2 cellular contexts compared by ENCODE assay signal in genomic region chr4:155809835-155810234, GRCh38.
TF ChIP-seq lines count a peak whose summit lies in the region.

No MANE protein-coding gene starts in this region.

TF ChIP-seq in HEK293, 187 proteins besides CTCF, POLR2A, EP300 and RAD21:
- TF ChIP-seq ZNF521 (tag by site-specific recombination; IDR thresholded peaks at IDR 0.05) (no peak), PRDM1 (tag by site-specific recombination; IDR thresholded peaks at IDR 0.05) (peak; percentile 53), ZNF366 (tag by site-specific recombination; conservative IDR thresholded peaks at IDR 0.05) (0 out of 2 replicates have a peak, but pooled peaks have one; percentile 14), ZNF654 (tag by site-specific recombination; IDR thresholded peaks at IDR 0.05; ENCODE audit: low read depth) (peak; percentile 66), ZNF19 (tag by site-specific recombination; IDR thresholded peaks at IDR 0.05; ENCODE audit: low read depth) (no peak), ZNF776 (tag by site-specific recombination; IDR thresholded peaks at IDR 0.05; ENCODE audit: borderline replicate concordance) (no peak)
- TF ChIP-seq, protein P1, sequence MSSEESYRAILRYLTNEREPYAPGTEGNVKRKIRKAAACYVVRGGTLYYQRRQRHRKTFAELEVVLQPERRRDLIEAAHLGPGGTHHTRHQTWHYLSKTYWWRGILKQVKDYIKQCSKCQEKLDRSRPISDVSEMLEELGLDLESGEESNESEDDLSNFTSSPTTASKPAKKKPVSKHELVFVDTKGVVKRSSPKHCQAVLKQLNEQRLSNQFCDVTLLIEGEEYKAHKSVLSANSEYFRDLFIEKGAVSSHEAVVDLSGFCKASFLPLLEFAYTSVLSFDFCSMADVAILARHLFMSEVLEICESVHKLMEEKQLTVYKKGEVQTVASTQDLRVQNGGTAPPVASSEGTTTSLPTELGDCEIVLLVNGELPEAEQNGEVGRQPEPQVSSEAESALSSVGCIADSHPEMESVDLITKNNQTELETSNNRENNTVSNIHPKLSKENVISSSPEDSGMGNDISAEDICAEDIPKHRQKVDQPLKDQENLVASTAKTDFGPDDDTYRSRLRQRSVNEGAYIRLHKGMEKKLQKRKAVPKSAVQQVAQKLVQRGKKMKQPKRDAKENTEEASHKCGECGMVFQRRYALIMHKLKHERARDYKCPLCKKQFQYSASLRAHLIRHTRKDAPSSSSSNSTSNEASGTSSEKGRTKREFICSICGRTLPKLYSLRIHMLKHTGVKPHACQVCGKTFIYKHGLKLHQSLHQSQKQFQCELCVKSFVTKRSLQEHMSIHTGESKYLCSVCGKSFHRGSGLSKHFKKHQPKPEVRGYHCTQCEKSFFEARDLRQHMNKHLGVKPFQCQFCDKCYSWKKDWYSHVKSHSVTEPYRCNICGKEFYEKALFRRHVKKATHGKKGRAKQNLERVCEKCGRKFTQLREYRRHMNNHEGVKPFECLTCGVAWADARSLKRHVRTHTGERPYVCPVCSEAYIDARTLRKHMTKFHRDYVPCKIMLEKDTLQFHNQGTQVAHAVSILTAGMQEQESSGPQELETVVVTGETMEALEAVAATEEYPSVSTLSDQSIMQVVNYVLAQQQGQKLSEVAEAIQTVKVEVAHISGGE (tag by site-specific recombination; conservative IDR thresholded peaks at IDR 0.05; ENCODE audit: low read depth), result peak; percentile 93
- TF ChIP-seq, protein P2, sequence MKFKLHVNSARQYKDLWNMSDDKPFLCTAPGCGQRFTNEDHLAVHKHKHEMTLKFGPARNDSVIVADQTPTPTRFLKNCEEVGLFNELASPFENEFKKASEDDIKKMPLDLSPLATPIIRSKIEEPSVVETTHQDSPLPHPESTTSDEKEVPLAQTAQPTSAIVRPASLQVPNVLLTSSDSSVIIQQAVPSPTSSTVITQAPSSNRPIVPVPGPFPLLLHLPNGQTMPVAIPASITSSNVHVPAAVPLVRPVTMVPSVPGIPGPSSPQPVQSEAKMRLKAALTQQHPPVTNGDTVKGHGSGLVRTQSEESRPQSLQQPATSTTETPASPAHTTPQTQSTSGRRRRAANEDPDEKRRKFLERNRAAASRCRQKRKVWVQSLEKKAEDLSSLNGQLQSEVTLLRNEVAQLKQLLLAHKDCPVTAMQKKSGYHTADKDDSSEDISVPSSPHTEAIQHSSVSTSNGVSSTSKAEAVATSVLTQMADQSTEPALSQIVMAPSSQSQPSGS (tag by site-specific recombination; IDR thresholded peaks at IDR 0.05; ENCODE audit: low read depth), result no peak
- TF ChIP-seq, protein P3, sequence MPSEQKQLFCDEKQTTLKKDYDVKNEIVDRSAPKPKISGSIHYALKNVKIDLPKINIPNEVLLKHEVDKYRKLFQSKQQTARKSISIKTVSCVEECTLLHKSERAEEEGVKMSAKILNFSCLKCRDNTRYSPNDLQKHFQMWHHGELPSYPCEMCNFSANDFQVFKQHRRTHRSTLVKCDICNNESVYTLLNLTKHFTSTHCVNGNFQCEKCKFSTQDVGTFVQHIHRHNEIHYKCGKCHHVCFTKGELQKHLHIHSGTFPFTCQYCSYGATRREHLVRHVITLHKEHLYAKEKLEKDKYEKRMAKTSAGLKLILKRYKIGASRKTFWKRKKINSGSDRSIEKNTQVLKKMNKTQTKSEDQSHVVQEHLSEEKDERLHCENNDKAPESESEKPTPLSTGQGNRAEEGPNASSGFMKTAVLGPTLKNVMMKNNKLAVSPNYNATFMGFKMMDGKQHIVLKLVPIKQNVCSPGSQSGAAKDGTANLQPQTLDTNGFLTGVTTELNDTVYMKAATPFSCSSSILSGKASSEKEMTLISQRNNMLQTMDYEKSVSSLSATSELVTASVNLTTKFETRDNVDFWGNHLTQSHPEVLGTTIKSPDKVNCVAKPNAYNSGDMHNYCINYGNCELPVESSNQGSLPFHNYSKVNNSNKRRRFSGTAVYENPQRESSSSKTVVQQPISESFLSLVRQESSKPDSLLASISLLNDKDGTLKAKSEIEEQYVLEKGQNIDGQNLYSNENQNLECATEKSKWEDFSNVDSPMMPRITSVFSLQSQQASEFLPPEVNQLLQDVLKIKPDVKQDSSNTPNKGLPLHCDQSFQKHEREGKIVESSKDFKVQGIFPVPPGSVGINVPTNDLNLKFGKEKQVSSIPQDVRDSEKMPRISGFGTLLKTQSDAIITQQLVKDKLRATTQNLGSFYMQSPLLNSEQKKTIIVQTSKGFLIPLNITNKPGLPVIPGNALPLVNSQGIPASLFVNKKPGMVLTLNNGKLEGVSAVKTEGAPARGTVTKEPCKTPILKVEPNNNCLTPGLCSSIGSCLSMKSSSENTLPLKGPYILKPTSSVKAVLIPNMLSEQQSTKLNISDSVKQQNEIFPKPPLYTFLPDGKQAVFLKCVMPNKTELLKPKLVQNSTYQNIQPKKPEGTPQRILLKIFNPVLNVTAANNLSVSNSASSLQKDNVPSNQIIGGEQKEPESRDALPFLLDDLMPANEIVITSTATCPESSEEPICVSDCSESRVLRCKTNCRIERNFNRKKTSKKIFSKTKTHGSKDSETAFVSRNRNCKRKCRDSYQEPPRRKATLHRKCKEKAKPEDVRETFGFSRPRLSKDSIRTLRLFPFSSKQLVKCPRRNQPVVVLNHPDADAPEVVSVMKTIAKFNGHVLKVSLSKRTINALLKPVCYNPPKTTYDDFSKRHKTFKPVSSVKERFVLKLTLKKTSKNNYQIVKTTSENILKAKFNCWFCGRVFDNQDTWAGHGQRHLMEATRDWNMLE (tag by site-specific recombination; conservative IDR thresholded peaks at IDR 0.05; ENCODE audit: low read depth), result 0 out of 2 replicates have a peak, but pooled peaks have one; percentile 27
- TF ChIP-seq, protein P4, sequence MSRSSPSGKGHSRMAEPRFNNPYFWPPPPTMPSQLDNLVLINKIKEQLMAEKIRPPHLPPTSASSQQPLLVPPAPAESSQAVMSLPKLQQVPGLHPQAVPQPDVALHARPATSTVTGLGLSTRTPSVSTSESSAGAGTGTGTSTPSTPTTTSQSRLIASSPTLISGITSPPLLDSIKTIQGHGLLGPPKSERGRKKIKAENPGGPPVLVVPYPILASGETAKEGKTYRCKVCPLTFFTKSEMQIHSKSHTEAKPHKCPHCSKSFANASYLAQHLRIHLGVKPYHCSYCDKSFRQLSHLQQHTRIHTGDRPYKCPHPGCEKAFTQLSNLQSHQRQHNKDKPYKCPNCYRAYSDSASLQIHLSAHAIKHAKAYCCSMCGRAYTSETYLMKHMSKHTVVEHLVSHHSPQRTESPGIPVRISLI (tag by site-specific recombination; IDR thresholded peaks at IDR 0.05), result peak; percentile 53; the same call in 1 of the 2 replicates

TF ChIP-seq in H1, 55 proteins besides CTCF, POLR2A, EP300 and RAD21:
- TF ChIP-seq GABPA (IDR thresholded peaks at IDR 0.05; ENCODE audit: borderline replicate concordance, insufficient read depth, low read length) (peak; percentile 71; the same call in 1 of the 2 replicates), GTF2F1 (IDR thresholded peaks at IDR 0.05; ENCODE audit: borderline replicate concordance, low read depth, low read length) (no peak), CREB1 (IDR thresholded peaks at IDR 0.05) (no peak), JUND (IDR thresholded peaks at IDR 0.05; ENCODE audit: low read length) (no peak), SIN3A (conservative IDR thresholded peaks at IDR 0.05 in 1 of 2, IDR thresholded peaks at IDR 0.05 in 1 of 2; ENCODE audit: low read depth in 1 of 2, low read length in 2 of 2) (no peak)
